Comparison of ENCODE assay signal across 21 cellular contexts in genomic region chr22:48004038-48004437, GRCh38.
A peak's percentile ranks its signal among the peaks of the same experiment; 100 is the strongest.
DNase-seq lines count a peak whose midpoint lies in the region; ATAC-seq, FAIRE-seq and TF ChIP-seq lines count a peak whose summit lies in the region.
"Had no signal": no experiment of that assay in that cellular context is flagged by ENCODE, and none has a peak within 500 bp of the region (broad histone marks: within the 10 kb centered on the region; RNA-seq: fewer than 3 reads in every experiment).

No MANE protein-coding gene starts in this region.

- no peak overlapping the region for H3K4me2 ChIP-seq in A549
- H3K4me2 ChIP-seq in DOHH2 (ENCODE audit: low read length): no peak overlapping the region
- no peak overlapping the region for H3K4me2 ChIP-seq in OCI-LY3 (ENCODE audit: low read length)

- no peaks in the 10 kb centered on the region for H3F3A ChIP-seq in DOHH2 (ENCODE audit: control insufficient read depth, insufficient read depth)

- no peaks in the 10 kb centered on the region for H3K36me3 ChIP-seq in DOHH2 (ENCODE audit: control insufficient read depth, low read length)
- H3K36me3 ChIP-seq in OCI-LY3 (replicated peaks; ENCODE audit: low read depth, low read length): no peaks in the 10 kb centered on the region
- H3K36me3 ChIP-seq: Peyer's patch, SJSA1 had no signal

- no peaks in the 10 kb centered on the region for H3K4me1 ChIP-seq in A549
- H3K4me1 ChIP-seq in DOHH2 (ENCODE audit: control insufficient read depth, low read length): peaks cover 10% of the 10 kb centered on the region
- H3K4me1 ChIP-seq in OCI-LY3 (ENCODE audit: low read length): no peaks in the 10 kb centered on the region
- H3K4me1 ChIP-seq: Peyer's patch, SJSA1 had no signal

- H3K4me1 Mint-ChIP-seq in activated naive CD8-positive, alpha-beta T cell treated with anti-CD3 and anti-CD28 coated beads for 36 hours: no peaks in the 10 kb centered on the region
- H3K4me1 Mint-ChIP-seq: CD8-positive, alpha-beta memory T cell had no signal

- H3K79me2 ChIP-seq in DOHH2 (ENCODE audit: control insufficient read depth, low read length) (no peaks in the 10 kb centered on the region), OCI-LY3 (ENCODE audit: low read length) (no peaks in the 10 kb centered on the region)

- H3K27ac ChIP-seq in A549 (no peak overlapping the region), DOHH2 (ENCODE audit: low read depth, low read length) (no peak overlapping the region), OCI-LY3 (ENCODE audit: low read length) (no peak overlapping the region)
- H3K27ac ChIP-seq: Peyer's patch, SJSA1 had no signal

- no peak for TF ChIP-seq EP300 in A549 (IDR thresholded peaks at IDR 0.05)

- H3K36me3 Mint-ChIP-seq in activated naive CD8-positive, alpha-beta T cell treated with anti-CD3 and anti-CD28 coated beads for 36 hours: no peaks in the 10 kb centered on the region
- H3K36me3 Mint-ChIP-seq: CD8-positive, alpha-beta memory T cell had no signal

- no peaks in the 10 kb centered on the region for H3K27me3 ChIP-seq in DOHH2 (ENCODE audit: control insufficient read depth, low read length)
- H3K27me3 ChIP-seq in OCI-LY3 (ENCODE audit: low read depth, low read length): no peaks in the 10 kb centered on the region
- H3K27me3 ChIP-seq: Peyer's patch, SJSA1 had no signal

- H3K9me2 ChIP-seq in DOHH2 (replicated peaks; ENCODE audit: control insufficient read depth, low read length): no peaks in the 10 kb centered on the region

- no peaks in the 10 kb centered on the region for H3K9me3 Mint-ChIP-seq in activated naive CD8-positive, alpha-beta T cell treated with anti-CD3 and anti-CD28 coated beads for 36 hours
- H3K9me3 Mint-ChIP-seq: CD8-positive, alpha-beta memory T cell had no signal

- TF ChIP-seq CTCF in A549 (IDR thresholded peaks at IDR 0.05): no peak
- TF ChIP-seq CTCF in DOHH2 (IDR thresholded peaks at IDR 0.05; ENCODE audit: low read depth, low read length, poor library complexity, severe bottlenecking): peak; percentile 57
- peak; percentile 34; the same call in 1 of the 2 replicates for TF ChIP-seq CTCF in OCI-LY3 (IDR thresholded peaks at IDR 0.05; ENCODE audit: low read depth, low read length)

- no peak overlapping the region for H3K9ac ChIP-seq in OCI-LY3 (ENCODE audit: low read length)

- H4K20me1 ChIP-seq in DOHH2 (ENCODE audit: control insufficient read depth, insufficient read depth, low read depth, low read length): no peaks in the 10 kb centered on the region
- H4K20me1 ChIP-seq in OCI-LY3 (ENCODE audit: insufficient read depth, low read length): no peaks in the 10 kb centered on the region

- ATAC-seq in A549: no peak

- DNase-seq in A549 (ENCODE audit: low read depth in 1 of 2, low spot score in 1 of 2) (no peak), iPS-NIHi7 (ENCODE audit: extremely low spot score) (peak; percentile 46), superior temporal gyrus (ENCODE audit: extremely low spot score) (no peak), cortex of kidney (lab: John Stamatoyannopoulos, UW) (no peak)
- no peak for DNase-seq in activated naive CD8-positive, alpha-beta T cell treated with anti-CD3 and anti-CD28 coated beads for 36 hours
- DNase-seq: ACHN; C1 segment of cervical spinal cord; CD8-positive, alpha-beta memory T cell; Kasumi-1; MM.1S; NCI-H1092 treated with DMSO at 0.1 percent for 48 hours; NCI-H1694; NCI-H2081 treated with DMSO at 0.1 percent for 48 hours; NCI-H774; Peyer's patch; SW 1271 had no signal

- WGBS in A549 (ENCODE audit: missing lambda C conversion rate): 24% methylated on average over 2 of the region's 6 CpGs

- no peak for TF ChIP-seq POLR2A in A549 (IDR thresholded peaks at IDR 0.05; ENCODE audit: low read length)

- H3K27me3 Mint-ChIP-seq in activated naive CD8-positive, alpha-beta T cell treated with anti-CD3 and anti-CD28 coated beads for 36 hours: peaks cover 4% of the 10 kb centered on the region

- H3K27ac Mint-ChIP-seq in activated naive CD8-positive, alpha-beta T cell treated with anti-CD3 and anti-CD28 coated beads for 36 hours: no peak overlapping the region

- TF ChIP-seq RAD21 in A549 (conservative IDR thresholded peaks at IDR 0.05 in 1 of 2, IDR thresholded peaks at IDR 0.05 in 1 of 2): no peak

- H2AFZ ChIP-seq in OCI-LY3 (ENCODE audit: low read depth, low read length): no peak overlapping the region

- H3K4me3 Mint-ChIP-seq in activated naive CD8-positive, alpha-beta T cell treated with anti-CD3 and anti-CD28 coated beads for 36 hours: no peak overlapping the region
- H3K4me3 Mint-ChIP-seq: CD8-positive, alpha-beta memory T cell had no signal

- FAIRE-seq in A549 (lab: Jason Lieb, UNC): no peak
- FAIRE-seq: D721Med, H54 had no signal

- H3K4me3 ChIP-seq in A549 (no peak overlapping the region), DOHH2 (ENCODE audit: low read length) (no peak overlapping the region), OCI-LY3 (ENCODE audit: low read length) (no peak overlapping the region)
- H3K4me3 ChIP-seq: Peyer's patch, SJSA1 had no signal

- H3K9me3 ChIP-seq in A549 (no peaks in the 10 kb centered on the region), DOHH2 (ENCODE audit: control insufficient read depth, insufficient read depth, low read length) (no peaks in the 10 kb centered on the region), OCI-LY3 (ENCODE audit: insufficient read depth, low read length) (no peaks in the 10 kb centered on the region)
- H3K9me3 ChIP-seq: Peyer's patch, SJSA1 had no signal

- POLR2A ChIA-PET in A549 (lab: Yijun Ruan, JAX): no interaction called here

- CTCF ChIA-PET in A549 (lab: Yijun Ruan, JAX): no interaction called here

TF ChIP-seq in A549, 52 proteins besides CTCF, POLR2A, EP300 and RAD21:
- TF ChIP-seq MAFK (IDR thresholded peaks at IDR 0.05; ENCODE audit: partially characterized antibody) (no peak), HOXB13 (CRISPR knock-in tag; IDR thresholded peaks at IDR 0.05; ENCODE audit: low read depth) (no peak), NPAS2 (CRISPR knock-in tag; IDR thresholded peaks at IDR 0.05; ENCODE audit: borderline replicate concordance) (no peak), USF2 (IDR thresholded peaks at IDR 0.05) (peak; percentile 4; the same call in 1 of the 2 replicates), RFX5 (IDR thresholded peaks at IDR 0.05) (no peak)
